1 cellular context compared by ENCODE assay signal in the genomic region with DNA sequence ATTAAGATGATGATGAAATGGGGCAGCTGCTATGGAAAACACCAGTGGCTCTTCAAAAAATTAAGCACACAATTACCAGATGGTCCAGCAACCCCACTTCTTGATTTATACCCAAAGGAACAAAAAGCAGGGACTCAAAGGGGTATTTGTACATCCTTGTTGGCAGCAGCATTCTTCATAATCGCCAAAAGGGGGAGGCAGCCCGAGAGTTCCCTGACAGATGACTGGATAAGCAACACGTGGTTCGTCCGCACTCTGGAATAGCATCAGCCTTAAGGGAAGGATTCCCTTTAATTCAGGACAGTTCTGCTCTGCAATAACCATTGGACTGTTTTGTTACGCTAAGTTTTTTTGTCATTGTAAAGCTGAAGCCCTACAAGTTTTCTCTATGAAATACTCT.
TF ChIP-seq lines count a peak whose summit lies in the region.

No MANE protein-coding gene starts in this region.

TF ChIP-seq in WTC11, 78 proteins besides CTCF, POLR2A, EP300 and RAD21 (continued from another document):
- TF ChIP-seq, protein P1, sequence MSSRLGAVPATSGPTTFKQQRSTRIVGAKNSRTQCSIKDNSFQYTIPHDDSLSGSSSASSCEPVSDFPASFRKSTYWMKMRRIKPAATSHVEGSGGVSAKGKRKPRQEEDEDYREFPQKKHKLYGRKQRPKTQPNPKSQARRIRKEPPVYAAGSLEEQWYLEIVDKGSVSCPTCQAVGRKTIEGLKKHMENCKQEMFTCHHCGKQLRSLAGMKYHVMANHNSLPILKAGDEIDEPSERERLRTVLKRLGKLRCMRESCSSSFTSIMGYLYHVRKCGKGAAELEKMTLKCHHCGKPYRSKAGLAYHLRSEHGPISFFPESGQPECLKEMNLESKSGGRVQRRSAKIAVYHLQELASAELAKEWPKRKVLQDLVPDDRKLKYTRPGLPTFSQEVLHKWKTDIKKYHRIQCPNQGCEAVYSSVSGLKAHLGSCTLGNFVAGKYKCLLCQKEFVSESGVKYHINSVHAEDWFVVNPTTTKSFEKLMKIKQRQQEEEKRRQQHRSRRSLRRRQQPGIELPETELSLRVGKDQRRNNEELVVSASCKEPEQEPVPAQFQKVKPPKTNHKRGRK (CRISPR knock-in tag; IDR thresholded peaks at IDR 0.05; ENCODE audit: borderline replicate concordance), result no peak
- TF ChIP-seq, protein P2, sequence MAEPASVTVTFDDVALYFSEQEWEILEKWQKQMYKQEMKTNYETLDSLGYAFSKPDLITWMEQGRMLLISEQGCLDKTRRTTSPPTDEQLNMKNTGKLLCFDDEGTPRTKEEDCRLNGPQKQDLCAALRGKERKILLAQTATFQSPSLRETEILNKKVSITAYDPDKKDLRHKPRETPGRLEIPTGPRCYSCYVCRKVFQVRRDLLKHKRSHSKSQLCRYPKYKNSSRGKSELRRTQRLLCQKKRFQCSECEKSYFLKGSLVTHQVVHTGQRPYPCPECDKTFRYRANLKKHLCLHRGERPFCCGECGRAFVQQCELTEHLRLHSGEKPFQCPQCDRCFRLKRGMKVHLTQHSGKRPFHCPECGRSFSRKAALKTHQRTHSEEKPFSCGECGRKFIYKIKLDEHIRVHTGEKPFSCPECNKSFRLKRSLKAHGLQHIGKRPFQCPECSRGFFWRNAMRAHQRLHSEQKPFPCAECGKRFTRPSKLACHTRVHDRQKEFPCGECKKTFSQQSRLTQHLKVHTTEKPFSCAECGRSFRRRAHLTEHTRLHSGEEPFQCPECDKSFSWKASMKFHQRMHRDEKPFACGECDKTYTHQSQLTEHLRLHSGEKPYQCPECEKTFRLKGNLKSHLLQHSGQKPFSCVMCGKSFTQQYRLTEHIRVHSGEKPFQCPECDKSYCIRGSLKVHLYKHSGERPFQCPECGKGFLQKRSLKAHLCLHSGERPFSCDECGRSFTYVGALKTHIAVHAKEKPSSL (CRISPR knock-in tag; conservative IDR thresholded peaks at IDR 0.05), result no peak
- TF ChIP-seq, protein P3, sequence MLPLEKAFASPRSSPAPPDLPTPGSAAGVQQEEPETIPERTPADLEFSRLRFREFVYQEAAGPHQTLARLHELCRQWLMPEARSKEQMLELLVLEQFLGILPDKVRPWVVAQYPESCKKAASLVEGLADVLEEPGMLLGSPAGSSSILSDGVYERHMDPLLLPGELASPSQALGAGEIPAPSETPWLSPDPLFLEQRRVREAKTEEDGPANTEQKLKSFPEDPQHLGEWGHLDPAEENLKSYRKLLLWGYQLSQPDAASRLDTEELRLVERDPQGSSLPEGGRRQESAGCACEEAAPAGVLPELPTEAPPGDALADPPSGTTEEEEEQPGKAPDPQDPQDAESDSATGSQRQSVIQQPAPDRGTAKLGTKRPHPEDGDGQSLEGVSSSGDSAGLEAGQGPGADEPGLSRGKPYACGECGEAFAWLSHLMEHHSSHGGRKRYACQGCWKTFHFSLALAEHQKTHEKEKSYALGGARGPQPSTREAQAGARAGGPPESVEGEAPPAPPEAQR (CRISPR knock-in tag; IDR thresholded peaks at IDR 0.05), result no peak
- no peak for TF ChIP-seq CREB1 (CRISPR knock-in tag; IDR thresholded peaks at IDR 0.05)
- TF ChIP-seq, protein P4, sequence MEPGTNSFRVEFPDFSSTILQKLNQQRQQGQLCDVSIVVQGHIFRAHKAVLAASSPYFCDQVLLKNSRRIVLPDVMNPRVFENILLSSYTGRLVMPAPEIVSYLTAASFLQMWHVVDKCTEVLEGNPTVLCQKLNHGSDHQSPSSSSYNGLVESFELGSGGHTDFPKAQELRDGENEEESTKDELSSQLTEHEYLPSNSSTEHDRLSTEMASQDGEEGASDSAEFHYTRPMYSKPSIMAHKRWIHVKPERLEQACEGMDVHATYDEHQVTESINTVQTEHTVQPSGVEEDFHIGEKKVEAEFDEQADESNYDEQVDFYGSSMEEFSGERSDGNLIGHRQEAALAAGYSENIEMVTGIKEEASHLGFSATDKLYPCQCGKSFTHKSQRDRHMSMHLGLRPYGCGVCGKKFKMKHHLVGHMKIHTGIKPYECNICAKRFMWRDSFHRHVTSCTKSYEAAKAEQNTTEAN (CRISPR knock-in tag; IDR thresholded peaks at IDR 0.05), result no peak
